In the genomic region with DNA sequence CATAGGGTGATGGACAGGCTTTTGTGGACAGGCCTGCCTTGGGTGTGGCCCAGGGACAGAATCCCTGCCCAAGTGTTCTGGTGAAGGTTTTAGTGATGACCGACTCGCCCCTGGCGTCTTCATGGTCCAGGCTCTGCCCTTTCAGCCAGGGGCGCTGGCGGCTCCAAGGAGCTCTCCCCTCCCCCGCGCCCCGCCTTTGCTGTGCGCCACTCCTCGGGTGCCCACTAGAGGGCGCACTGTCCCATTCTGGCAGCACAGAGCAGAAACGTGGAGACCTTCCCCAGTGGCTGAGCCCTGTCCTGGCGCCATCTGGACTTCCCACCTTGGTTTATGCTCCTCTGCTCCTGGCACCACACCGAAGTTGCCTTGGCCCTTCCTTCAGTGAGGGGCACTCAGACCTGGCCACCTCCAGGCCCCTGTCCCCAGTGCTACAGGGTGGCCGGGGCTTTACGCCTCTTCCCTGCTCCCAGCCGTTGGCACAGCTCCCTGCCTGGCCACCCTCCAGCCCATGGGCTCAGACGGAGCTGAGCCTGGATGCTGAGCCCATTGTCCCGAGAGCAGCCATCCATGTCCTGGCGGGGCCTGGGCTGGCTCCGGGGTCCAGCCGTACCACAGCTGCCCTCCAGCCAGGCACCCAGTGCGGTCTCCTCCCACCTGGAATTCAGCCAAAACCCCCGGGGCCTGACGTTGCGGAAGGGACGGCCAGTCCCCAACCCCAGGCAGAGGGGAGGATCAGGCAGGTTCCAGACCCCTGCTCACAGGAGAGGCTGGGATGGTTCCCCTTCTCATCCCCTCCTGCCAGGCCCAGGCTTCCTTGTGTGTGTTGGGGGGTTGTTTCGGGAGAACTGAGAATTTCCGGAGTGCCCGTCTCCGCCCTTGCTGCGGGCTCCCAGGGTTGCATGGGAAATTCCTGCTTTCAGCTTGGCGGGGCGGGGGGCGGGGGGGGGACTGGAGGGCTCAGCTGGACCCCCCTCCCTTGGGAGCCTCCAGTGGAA, we compare ENCODE assay signal across 1 cellular context.
TF ChIP-seq lines count a peak whose summit lies in the region.

No MANE protein-coding gene starts in this region.

TF ChIP-seq in HepG2, 621 proteins besides CTCF, POLR2A, EP300 and RAD21 (continued from another document and continues in another):
- TF ChIP-seq, protein P1, sequence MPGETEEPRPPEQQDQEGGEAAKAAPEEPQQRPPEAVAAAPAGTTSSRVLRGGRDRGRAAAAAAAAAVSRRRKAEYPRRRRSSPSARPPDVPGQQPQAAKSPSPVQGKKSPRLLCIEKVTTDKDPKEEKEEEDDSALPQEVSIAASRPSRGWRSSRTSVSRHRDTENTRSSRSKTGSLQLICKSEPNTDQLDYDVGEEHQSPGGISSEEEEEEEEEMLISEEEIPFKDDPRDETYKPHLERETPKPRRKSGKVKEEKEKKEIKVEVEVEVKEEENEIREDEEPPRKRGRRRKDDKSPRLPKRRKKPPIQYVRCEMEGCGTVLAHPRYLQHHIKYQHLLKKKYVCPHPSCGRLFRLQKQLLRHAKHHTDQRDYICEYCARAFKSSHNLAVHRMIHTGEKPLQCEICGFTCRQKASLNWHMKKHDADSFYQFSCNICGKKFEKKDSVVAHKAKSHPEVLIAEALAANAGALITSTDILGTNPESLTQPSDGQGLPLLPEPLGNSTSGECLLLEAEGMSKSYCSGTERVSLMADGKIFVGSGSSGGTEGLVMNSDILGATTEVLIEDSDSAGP (CRISPR knock-in tag; IDR thresholded peaks at IDR 0.05; ENCODE audit: borderline replicate concordance), result peak; percentile 78; the same call in 1 of the 2 replicates
- no peak for TF ChIP-seq POLR2AphosphoS5 (IDR thresholded peaks at IDR 0.05; ENCODE audit: low read depth, low read length)
- no peak for TF ChIP-seq ZNF383 (CRISPR knock-in tag; IDR thresholded peaks at IDR 0.05; ENCODE audit: borderline replicate concordance)
- TF ChIP-seq, protein P2, sequence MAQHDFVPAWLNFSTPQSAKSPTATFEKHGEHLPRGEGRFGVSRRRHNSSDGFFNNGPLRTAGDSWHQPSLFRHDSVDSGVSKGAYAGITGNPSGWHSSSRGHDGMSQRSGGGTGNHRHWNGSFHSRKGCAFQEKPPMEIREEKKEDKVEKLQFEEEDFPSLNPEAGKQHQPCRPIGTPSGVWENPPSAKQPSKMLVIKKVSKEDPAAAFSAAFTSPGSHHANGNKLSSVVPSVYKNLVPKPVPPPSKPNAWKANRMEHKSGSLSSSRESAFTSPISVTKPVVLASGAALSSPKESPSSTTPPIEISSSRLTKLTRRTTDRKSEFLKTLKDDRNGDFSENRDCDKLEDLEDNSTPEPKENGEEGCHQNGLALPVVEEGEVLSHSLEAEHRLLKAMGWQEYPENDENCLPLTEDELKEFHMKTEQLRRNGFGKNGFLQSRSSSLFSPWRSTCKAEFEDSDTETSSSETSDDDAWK (CRISPR knock-in tag; IDR thresholded peaks at IDR 0.05), result no peak
- TF ChIP-seq, protein P3, sequence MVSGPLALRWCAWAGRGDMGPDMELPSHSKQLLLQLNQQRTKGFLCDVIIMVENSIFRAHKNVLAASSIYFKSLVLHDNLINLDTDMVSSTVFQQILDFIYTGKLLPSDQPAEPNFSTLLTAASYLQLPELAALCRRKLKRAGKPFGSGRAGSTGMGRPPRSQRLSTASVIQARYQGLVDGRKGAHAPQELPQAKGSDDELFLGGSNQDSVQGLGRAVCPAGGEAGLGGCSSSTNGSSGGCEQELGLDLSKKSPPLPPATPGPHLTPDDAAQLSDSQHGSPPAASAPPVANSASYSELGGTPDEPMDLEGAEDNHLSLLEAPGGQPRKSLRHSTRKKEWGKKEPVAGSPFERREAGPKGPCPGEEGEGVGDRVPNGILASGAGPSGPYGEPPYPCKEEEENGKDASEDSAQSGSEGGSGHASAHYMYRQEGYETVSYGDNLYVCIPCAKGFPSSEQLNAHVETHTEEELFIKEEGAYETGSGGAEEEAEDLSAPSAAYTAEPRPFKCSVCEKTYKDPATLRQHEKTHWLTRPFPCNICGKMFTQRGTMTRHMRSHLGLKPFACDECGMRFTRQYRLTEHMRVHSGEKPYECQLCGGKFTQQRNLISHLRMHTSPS (CRISPR knock-in tag; IDR thresholded peaks at IDR 0.05; ENCODE audit: low read depth), result peak; percentile 58
- no peak for TF ChIP-seq AKAP8 (CRISPR knock-in tag; IDR thresholded peaks at IDR 0.05)
- 0 out of 2 replicates have a peak, but pooled peaks have one; percentile 18 for TF ChIP-seq PHF8 (CRISPR knock-in tag; IDR thresholded peaks at IDR 0.05)
- no peak for TF ChIP-seq ZMYM4 (CRISPR knock-in tag; IDR thresholded peaks at IDR 0.05)
- no peak for TF ChIP-seq NPAS2 (CRISPR knock-in tag; IDR thresholded peaks at IDR 0.05; ENCODE audit: borderline replicate concordance)
- TF ChIP-seq, protein P4, sequence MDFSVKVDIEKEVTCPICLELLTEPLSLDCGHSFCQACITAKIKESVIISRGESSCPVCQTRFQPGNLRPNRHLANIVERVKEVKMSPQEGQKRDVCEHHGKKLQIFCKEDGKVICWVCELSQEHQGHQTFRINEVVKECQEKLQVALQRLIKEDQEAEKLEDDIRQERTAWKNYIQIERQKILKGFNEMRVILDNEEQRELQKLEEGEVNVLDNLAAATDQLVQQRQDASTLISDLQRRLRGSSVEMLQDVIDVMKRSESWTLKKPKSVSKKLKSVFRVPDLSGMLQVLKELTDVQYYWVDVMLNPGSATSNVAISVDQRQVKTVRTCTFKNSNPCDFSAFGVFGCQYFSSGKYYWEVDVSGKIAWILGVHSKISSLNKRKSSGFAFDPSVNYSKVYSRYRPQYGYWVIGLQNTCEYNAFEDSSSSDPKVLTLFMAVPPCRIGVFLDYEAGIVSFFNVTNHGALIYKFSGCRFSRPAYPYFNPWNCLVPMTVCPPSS (IDR thresholded peaks at IDR 0.05), result no peak
- no peak for TF ChIP-seq ZNF256 (CRISPR knock-in tag; conservative IDR thresholded peaks at IDR 0.05)
- TF ChIP-seq KLF16 (CRISPR knock-in tag; IDR thresholded peaks at IDR 0.05), result peak in 1 of 2 experiments; percentile 63; a peak in 1 of 4 replicates
- TF ChIP-seq FOXM1 (CRISPR knock-in tag; IDR thresholded peaks at IDR 0.05), result no peak
- no peak for TF ChIP-seq CAMTA2 (CRISPR knock-in tag; IDR thresholded peaks at IDR 0.05; ENCODE audit: borderline replicate concordance)
- TF ChIP-seq ZFY (CRISPR knock-in tag; IDR thresholded peaks at IDR 0.05), result no peak
- TF ChIP-seq, protein P5, sequence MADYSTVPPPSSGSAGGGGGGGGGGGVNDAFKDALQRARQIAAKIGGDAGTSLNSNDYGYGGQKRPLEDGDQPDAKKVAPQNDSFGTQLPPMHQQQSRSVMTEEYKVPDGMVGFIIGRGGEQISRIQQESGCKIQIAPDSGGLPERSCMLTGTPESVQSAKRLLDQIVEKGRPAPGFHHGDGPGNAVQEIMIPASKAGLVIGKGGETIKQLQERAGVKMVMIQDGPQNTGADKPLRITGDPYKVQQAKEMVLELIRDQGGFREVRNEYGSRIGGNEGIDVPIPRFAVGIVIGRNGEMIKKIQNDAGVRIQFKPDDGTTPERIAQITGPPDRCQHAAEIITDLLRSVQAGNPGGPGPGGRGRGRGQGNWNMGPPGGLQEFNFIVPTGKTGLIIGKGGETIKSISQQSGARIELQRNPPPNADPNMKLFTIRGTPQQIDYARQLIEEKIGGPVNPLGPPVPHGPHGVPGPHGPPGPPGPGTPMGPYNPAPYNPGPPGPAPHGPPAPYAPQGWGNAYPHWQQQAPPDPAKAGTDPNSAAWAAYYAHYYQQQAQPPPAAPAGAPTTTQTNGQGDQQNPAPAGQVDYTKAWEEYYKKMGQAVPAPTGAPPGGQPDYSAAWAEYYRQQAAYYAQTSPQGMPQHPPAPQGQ (CRISPR knock-in tag; IDR thresholded peaks at IDR 0.05; ENCODE audit: borderline replicate concordance), result no peak
- no peak for TF ChIP-seq ZNF446 (CRISPR knock-in tag; IDR thresholded peaks at IDR 0.05)
- no peak for TF ChIP-seq ZNF841 (CRISPR knock-in tag; IDR thresholded peaks at IDR 0.05; ENCODE audit: borderline replicate concordance)
- no peak for TF ChIP-seq NR2F1 (CRISPR knock-in tag; IDR thresholded peaks at IDR 0.05)
- TF ChIP-seq NFRKB (IDR thresholded peaks at IDR 0.05), result no peak
- TF ChIP-seq NRL (CRISPR knock-in tag; IDR thresholded peaks at IDR 0.05; ENCODE audit: borderline replicate concordance), result 0 out of 2 replicates have a peak, but pooled peaks have one; percentile 73
- no peak for TF ChIP-seq CBX2 (IDR thresholded peaks at IDR 0.05; ENCODE audit: low read depth, low read length)
- no peak for TF ChIP-seq CBX2 (CRISPR knock-in tag; IDR thresholded peaks at IDR 0.05; ENCODE audit: low read depth)
- TF ChIP-seq, protein P6, sequence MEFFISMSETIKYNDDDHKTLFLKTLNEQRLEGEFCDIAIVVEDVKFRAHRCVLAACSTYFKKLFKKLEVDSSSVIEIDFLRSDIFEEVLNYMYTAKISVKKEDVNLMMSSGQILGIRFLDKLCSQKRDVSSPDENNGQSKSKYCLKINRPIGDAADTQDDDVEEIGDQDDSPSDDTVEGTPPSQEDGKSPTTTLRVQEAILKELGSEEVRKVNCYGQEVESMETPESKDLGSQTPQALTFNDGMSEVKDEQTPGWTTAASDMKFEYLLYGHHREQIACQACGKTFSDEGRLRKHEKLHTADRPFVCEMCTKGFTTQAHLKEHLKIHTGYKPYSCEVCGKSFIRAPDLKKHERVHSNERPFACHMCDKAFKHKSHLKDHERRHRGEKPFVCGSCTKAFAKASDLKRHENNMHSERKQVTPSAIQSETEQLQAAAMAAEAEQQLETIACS (CRISPR knock-in tag; IDR thresholded peaks at IDR 0.05), result no peak
- TF ChIP-seq RFXANK (CRISPR knock-in tag; IDR thresholded peaks at IDR 0.05), result no peak
- no peak for TF ChIP-seq CENPT (CRISPR knock-in tag; IDR thresholded peaks at IDR 0.05; ENCODE audit: low read depth)
- no peak for TF ChIP-seq ARHGAP35 (CRISPR knock-in tag; IDR thresholded peaks at IDR 0.05; ENCODE audit: borderline replicate concordance)
- TF ChIP-seq, protein P7, sequence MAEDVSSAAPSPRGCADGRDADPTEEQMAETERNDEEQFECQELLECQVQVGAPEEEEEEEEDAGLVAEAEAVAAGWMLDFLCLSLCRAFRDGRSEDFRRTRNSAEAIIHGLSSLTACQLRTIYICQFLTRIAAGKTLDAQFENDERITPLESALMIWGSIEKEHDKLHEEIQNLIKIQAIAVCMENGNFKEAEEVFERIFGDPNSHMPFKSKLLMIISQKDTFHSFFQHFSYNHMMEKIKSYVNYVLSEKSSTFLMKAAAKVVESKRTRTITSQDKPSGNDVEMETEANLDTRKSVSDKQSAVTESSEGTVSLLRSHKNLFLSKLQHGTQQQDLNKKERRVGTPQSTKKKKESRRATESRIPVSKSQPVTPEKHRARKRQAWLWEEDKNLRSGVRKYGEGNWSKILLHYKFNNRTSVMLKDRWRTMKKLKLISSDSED (CRISPR knock-in tag; IDR thresholded peaks at IDR 0.05), result no peak
- peak; percentile 51; the same call in 1 of the 2 replicates for TF ChIP-seq KDM3A (CRISPR knock-in tag; IDR thresholded peaks at IDR 0.05; ENCODE audit: low read depth)
- TF ChIP-seq MBD4 (IDR thresholded peaks at IDR 0.05; ENCODE audit: borderline replicate concordance, low read length), result no peak
- no peak for TF ChIP-seq MIER2 (CRISPR knock-in tag; IDR thresholded peaks at IDR 0.05)
- TF ChIP-seq, protein P8, sequence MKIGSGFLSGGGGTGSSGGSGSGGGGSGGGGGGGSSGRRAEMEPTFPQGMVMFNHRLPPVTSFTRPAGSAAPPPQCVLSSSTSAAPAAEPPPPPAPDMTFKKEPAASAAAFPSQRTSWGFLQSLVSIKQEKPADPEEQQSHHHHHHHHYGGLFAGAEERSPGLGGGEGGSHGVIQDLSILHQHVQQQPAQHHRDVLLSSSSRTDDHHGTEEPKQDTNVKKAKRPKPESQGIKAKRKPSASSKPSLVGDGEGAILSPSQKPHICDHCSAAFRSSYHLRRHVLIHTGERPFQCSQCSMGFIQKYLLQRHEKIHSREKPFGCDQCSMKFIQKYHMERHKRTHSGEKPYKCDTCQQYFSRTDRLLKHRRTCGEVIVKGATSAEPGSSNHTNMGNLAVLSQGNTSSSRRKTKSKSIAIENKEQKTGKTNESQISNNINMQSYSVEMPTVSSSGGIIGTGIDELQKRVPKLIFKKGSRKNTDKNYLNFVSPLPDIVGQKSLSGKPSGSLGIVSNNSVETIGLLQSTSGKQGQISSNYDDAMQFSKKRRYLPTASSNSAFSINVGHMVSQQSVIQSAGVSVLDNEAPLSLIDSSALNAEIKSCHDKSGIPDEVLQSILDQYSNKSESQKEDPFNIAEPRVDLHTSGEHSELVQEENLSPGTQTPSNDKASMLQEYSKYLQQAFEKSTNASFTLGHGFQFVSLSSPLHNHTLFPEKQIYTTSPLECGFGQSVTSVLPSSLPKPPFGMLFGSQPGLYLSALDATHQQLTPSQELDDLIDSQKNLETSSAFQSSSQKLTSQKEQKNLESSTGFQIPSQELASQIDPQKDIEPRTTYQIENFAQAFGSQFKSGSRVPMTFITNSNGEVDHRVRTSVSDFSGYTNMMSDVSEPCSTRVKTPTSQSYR (CRISPR knock-in tag; IDR thresholded peaks at IDR 0.05; ENCODE audit: borderline replicate concordance), result peak; percentile 93
- no peak; the same call in 1 of the 2 replicates for TF ChIP-seq SUZ12 (IDR thresholded peaks at IDR 0.05; ENCODE audit: low read depth, low read length)
- no peak for TF ChIP-seq SMARCE1 (IDR thresholded peaks at IDR 0.05; ENCODE audit: borderline replicate concordance)
- no peak for TF ChIP-seq KDM4B (CRISPR knock-in tag; IDR thresholded peaks at IDR 0.05)
- no peak for TF ChIP-seq RFX5 (IDR thresholded peaks at IDR 0.05; ENCODE audit: low read depth, low read length)
- TF ChIP-seq, protein P9, sequence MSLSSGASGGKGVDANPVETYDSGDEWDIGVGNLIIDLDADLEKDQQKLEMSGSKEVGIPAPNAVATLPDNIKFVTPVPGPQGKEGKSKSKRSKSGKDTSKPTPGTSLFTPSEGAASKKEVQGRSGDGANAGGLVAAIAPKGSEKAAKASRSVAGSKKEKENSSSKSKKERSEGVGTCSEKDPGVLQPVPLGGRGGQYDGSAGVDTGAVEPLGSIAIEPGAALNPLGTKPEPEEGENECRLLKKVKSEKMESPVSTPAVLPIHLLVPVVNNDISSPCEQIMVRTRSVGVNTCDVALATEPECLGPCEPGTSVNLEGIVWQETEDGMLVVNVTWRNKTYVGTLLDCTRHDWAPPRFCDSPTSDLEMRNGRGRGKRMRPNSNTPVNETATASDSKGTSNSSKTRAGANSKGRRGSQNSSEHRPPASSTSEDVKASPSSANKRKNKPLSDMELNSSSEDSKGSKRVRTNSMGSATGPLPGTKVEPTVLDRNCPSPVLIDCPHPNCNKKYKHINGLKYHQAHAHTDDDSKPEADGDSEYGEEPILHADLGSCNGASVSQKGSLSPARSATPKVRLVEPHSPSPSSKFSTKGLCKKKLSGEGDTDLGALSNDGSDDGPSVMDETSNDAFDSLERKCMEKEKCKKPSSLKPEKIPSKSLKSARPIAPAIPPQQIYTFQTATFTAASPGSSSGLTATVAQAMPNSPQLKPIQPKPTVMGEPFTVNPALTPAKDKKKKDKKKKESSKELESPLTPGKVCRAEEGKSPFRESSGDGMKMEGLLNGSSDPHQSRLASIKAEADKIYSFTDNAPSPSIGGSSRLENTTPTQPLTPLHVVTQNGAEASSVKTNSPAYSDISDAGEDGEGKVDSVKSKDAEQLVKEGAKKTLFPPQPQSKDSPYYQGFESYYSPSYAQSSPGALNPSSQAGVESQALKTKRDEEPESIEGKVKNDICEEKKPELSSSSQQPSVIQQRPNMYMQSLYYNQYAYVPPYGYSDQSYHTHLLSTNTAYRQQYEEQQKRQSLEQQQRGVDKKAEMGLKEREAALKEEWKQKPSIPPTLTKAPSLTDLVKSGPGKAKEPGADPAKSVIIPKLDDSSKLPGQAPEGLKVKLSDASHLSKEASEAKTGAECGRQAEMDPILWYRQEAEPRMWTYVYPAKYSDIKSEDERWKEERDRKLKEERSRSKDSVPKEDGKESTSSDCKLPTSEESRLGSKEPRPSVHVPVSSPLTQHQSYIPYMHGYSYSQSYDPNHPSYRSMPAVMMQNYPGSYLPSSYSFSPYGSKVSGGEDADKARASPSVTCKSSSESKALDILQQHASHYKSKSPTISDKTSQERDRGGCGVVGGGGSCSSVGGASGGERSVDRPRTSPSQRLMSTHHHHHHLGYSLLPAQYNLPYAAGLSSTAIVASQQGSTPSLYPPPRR (CRISPR knock-in tag; IDR thresholded peaks at IDR 0.05; ENCODE audit: borderline replicate concordance), result no peak
